ENCODE assay signal across 20 cellular contexts in genomic region chr17:67655478-67656148, GRCh38.
A peak's percentile ranks its signal among the peaks of the same experiment; 100 is the strongest.
DNase-seq lines count a peak whose midpoint lies in the region; ATAC-seq, FAIRE-seq and TF ChIP-seq lines count a peak whose summit lies in the region.
"Had no signal": no experiment of that assay in that cellular context is flagged by ENCODE, and none has a peak within 500 bp of the region (broad histone marks: within the 10 kb centered on the region; RNA-seq: fewer than 3 reads in every experiment).

No MANE protein-coding gene starts in this region.

- H3K4me1 Mint-ChIP-seq in natural killer cell treated with Interleukin-12 subunit alpha and Interleukin-12 subunit beta and Interleukin-15 and Interleukin-18, amount 100 ng/mL, for 72 hours (ENCODE audit: low read depth in 2 of 2) = peaks cover 68 to 77% of the 10 kb centered on the region in 2 donors

- H3K36me3 ChIP-seq in GM12878 (ENCODE audit: control insufficient read depth in 2 of 2, insufficient read depth in 2 of 2, low read length in 1 of 2) = peaks cover 8% of the 10 kb centered on the region in 2 experiments; a peak in 3 of 4 replicates
- H3K36me3 ChIP-seq: BE2C, SJCRH30 had no signal

- SMC1A ChIA-PET in GM12878 (lab: Charles Lee; ENCODE audit: uncharacterized antibody, unreplicated experiment) = interaction anchor here (0.8 to 2.1 kb wide), 12 partner anchors 9 to 280 kb away, joined by 3 to 8 read pairs (median 4); no protein-coding TSS in a partner anchor

- TF ChIP-seq POLR2A in GM12878 (IDR thresholded peaks at IDR 0.05; ENCODE audit: low read depth, low read length) = no peak

- CTCF ChIA-PET in GM12878 (lab: Yijun Ruan, JAX) = interaction anchor here (0.6 to 1.6 kb wide), 5 partner anchors 21 to 154 kb away, joined by 3 to 4 read pairs (median 3); no protein-coding TSS in a partner anchor

- peak overlapping the region; percentile 36 for H3K9ac ChIP-seq in GM12878 (ENCODE audit: control insufficient read depth, insufficient read depth, low read length)

- H2AFZ ChIP-seq in GM12878 (ENCODE audit: control insufficient read depth, low read depth, low read length) = no peak overlapping the region

- H3K4me2 ChIP-seq in GM12878 (ENCODE audit: control insufficient read depth, insufficient read depth) = peak overlapping the region; percentile 40

- no peaks in the 10 kb centered on the region for H3K27me3 ChIP-seq in HL-60 (ENCODE audit: insufficient read depth, poor library complexity, severe bottlenecking)
- no peaks in the 10 kb centered on the region for H3K27me3 ChIP-seq in GM12878 (replicated peaks in 1 of 2; ENCODE audit: control insufficient read depth in 2 of 2, insufficient read depth in 2 of 2, low read length in 1 of 2)
- H3K27me3 ChIP-seq: BE2C, SJCRH30 had no signal

- no peak for TF ChIP-seq RAD21 in GM12878 (IDR thresholded peaks at IDR 0.05; ENCODE audit: insufficient read depth, low read depth, low read length)

- H3K27me3 Mint-ChIP-seq in natural killer cell treated with Interleukin-12 subunit alpha and Interleukin-12 subunit beta and Interleukin-15 and Interleukin-18, amount 100 ng/mL, for 72 hours = no peaks in the 10 kb centered on the region

- H3K27ac ChIP-seq in HL-60 (replicated peaks) = no peak overlapping the region
- H3K27ac ChIP-seq in GM12878 (ENCODE audit: control insufficient read depth, insufficient read depth) = peak overlapping the region; percentile 88
- H3K27ac ChIP-seq: SJCRH30 had no signal

- in situ Hi-C loops in GM12878 (cut with MboI) = no loop called here

- 0 out of 4 replicates have a peak, but pooled peaks of 1 of the 2 experiments have one; percentile 33 for TF ChIP-seq EP300 in GM12878 (IDR thresholded peaks at IDR 0.05; ENCODE audit: borderline replicate concordance in 1 of 2, control insufficient read depth in 1 of 2, low read depth in 2 of 2, low read length in 2 of 2)

- intact Hi-C loops in GM12878 (cut with micrococcal nuclease; ENCODE audit: unreplicated experiment) = loop anchor here (2.0 to 10.0 kb wide), 2 partner anchors 23 to 159 kb away; no protein-coding TSS in a partner anchor

- peaks cover 18% of the 10 kb centered on the region for H3K9me3 ChIP-seq in GM12878 (replicated peaks; ENCODE audit: control insufficient read depth, insufficient read depth, low read length)
- H3K9me3 ChIP-seq: BE2C, SJCRH30 had no signal

- peak; percentile 36 for ATAC-seq in GM12878
- ATAC-seq in natural killer cell treated with Interleukin-12 subunit alpha and Interleukin-12 subunit beta and Interleukin-15 and Interleukin-18, amount 100 ng/mL, for 72 hours = peak; percentile 63 to 76
- ATAC-seq in GM18519 (IDR thresholded peaks at IDR 0.05; ENCODE audit: low FRiP score, unreplicated experiment) = no peak
- ATAC-seq: Panc1 had no signal

- H3K9me3 Mint-ChIP-seq in natural killer cell treated with Interleukin-12 subunit alpha and Interleukin-12 subunit beta and Interleukin-15 and Interleukin-18, amount 100 ng/mL, for 72 hours = peaks cover 3% of the 10 kb centered on the region

- H3K4me3 ChIP-seq in HL-60 (replicated peaks; ENCODE audit: insufficient read depth, low read length) (no peak overlapping the region), GM12878 (no peak overlapping the region)
- H3K4me3 ChIP-seq: SJCRH30 had no signal

- H3K4me1 ChIP-seq in GM12878 (ENCODE audit: control insufficient read depth, insufficient read depth, low read length) = peaks cover 48% of the 10 kb centered on the region
- H3K4me1 ChIP-seq: SJCRH30 had no signal

- TF ChIP-seq CTCF in HL-60 (IDR thresholded peaks at IDR 0.05; ENCODE audit: insufficient read depth, low read length) = no peak
- no peak for TF ChIP-seq CTCF in GM12878 (IDR thresholded peaks at IDR 0.05 in 2 of 3, conservative IDR thresholded peaks at IDR 0.05 in 1 of 3; ENCODE audit: control insufficient read depth in 2 of 3, extremely low read depth in 1 of 3, insufficient read depth in 1 of 3, low read depth in 3 of 3, low read length in 3 of 3)

- H3K36me3 Mint-ChIP-seq in natural killer cell treated with Interleukin-12 subunit alpha and Interleukin-12 subunit beta and Interleukin-15 and Interleukin-18, amount 100 ng/mL, for 72 hours = peaks cover 24% of the 10 kb centered on the region

- POLR2A ChIA-PET in GM12878 (lab: Charles Lee) = interaction anchor here (0.5 to 1.0 kb wide), 4 partner anchors 8 to 579 kb away, joined by 3 to 5 read pairs (median 4); no protein-coding TSS in a partner anchor

- RAD21 ChIA-PET in GM12878 (lab: Charles Lee; ENCODE audit: unreplicated experiment) = interaction anchor here (0.7 to 1.7 kb wide), 9 partner anchors 8 to 224 kb away, joined by 3 to 6 read pairs (median 3); no protein-coding TSS in a partner anchor

- no peaks in the 10 kb centered on the region for H4K20me1 ChIP-seq in GM12878 (ENCODE audit: control insufficient read depth, insufficient read depth)

- DNase-seq in SKM-1 treated with dmso at 0.1 percent for 144 hours (lab: John Stamatoyannopoulos, UW; ENCODE audit: unreplicated experiment) = peak; percentile 34
- DNase-seq in SKM-1 (lab: John Stamatoyannopoulos, UW; ENCODE audit: unreplicated experiment) = no peak
- peak; percentile 24 to 70 for DNase-seq in HL-60 (ENCODE audit: low read depth in 1 of 2, low spot score in 1 of 2)
- no peak for DNase-seq in GM12878 (ENCODE audit: low read depth, low spot score)
- DNase-seq in natural killer cell treated with Interleukin-12 subunit alpha and Interleukin-12 subunit beta and Interleukin-15 and Interleukin-18, amount 100 ng/mL, for 72 hours (ENCODE audit: low spot score) = peak; percentile 82
- no peak for DNase-seq in NCI-H2196 (lab: John Stamatoyannopoulos, UW; ENCODE audit: unreplicated experiment)
- no peak for DNase-seq in activated CD4-positive, CD25-positive, alpha-beta regulatory T cell treated with anti-CD3 and anti-CD28 coated beads, Interleukin-2, amount 50 U/mL, for 72 hours
- DNase-seq: BE2C, DMS79, H9, HFFc6, Karpas-422, NCI-H1092, NCI-H1436, NCI-H1930, NCI-H226, NCI-H774, SJCRH30 had no signal

- BruUV-seq in GM12878 (replicated peaks; lab: Mats Ljungman, UMichigan) = no TSS peak

- WGBS in GM12878 (ENCODE audit: insufficient coverage, insufficient replicate concordance, low lambda C conversion rate, missing lambda C conversion rate) = 34% methylated on average over 6 of the region's 7 CpGs

- peak overlapping the region; percentile 96 to 97 for H3K27ac Mint-ChIP-seq in natural killer cell treated with Interleukin-12 subunit alpha and Interleukin-12 subunit beta and Interleukin-15 and Interleukin-18, amount 100 ng/mL, for 72 hours
- H3K27ac Mint-ChIP-seq: H9, HFFc6 had no signal

- H3K4me3 Mint-ChIP-seq in natural killer cell treated with Interleukin-12 subunit alpha and Interleukin-12 subunit beta and Interleukin-15 and Interleukin-18, amount 100 ng/mL, for 72 hours = peak overlapping the region; percentile 86
- H3K4me3 Mint-ChIP-seq: H9, HFFc6 had no signal

- FAIRE-seq in GM12878 (lab: Jason Lieb, UNC) = no peak

- H3K79me2 ChIP-seq in GM12878 (ENCODE audit: control insufficient read depth, insufficient read depth, low read length) = no peaks in the 10 kb centered on the region; the same call in 1 of the 2 replicates

TF ChIP-seq in GM12878, 131 proteins besides CTCF, POLR2A, EP300 and RAD21 (continues in another document):
- TF ChIP-seq MTA2 (IDR thresholded peaks at IDR 0.05; ENCODE audit: low read depth) (peak; percentile 91), ZBED1 (IDR thresholded peaks at IDR 0.05; ENCODE audit: borderline replicate concordance) (0 out of 2 replicates have a peak, but pooled peaks have one; percentile 42), IRF3 (IDR thresholded peaks at IDR 0.05) (no peak), ZBTB4 (CRISPR knock-in tag; IDR thresholded peaks at IDR 0.05) (peak; percentile 63; the same call in 1 of the 2 replicates), ZNF384 (IDR thresholded peaks at IDR 0.05; ENCODE audit: borderline replicate concordance, low read depth, low read length) (0 out of 2 replicates have a peak, but pooled peaks have one; percentile 40)

Comparison
In these comparisons a context has a peak if more than half of its experiments do, and no peak if none do; other contexts are left out.
1. DNase-seq: peak in SKM-1 treated with dmso at 0.1 percent for 144 hours (single experiment), HL-60 (2 of 2) and natural killer cell treated with Interleukin-12 subunit alpha and Interleukin-12 subunit beta and Interleukin-15 and Interleukin-18, amount 100 ng/mL, for 72 hours (single experiment); none in SKM-1 (single experiment), GM12878 (single experiment), NCI-H2196 (single experiment) and activated CD4-positive, CD25-positive, alpha-beta regulatory T cell treated with anti-CD3 and anti-CD28 coated beads, Interleukin-2, amount 50 U/mL, for 72 hours (single experiment).